In genomic region chr22:45163417-45164216, GRCh38 we compare ENCODE assay signal across 8 cellular contexts. TPM values are rescaled to one million over a fixed set of nuclear protein-coding genes. Genes with fewer than 3 reads are reported as not detected.
DNase-seq lines count a peak whose midpoint lies in the region; ATAC-seq and TF ChIP-seq lines count a peak whose summit lies in the region.

NUP50 (plus strand) TSS chr22:45163925; CDS start chr22:45168178, 4,253 bp downstream.

- no peak for TF ChIP-seq CTCF in DND-41 (IDR thresholded peaks at IDR 0.05; ENCODE audit: borderline replicate concordance, extremely low read depth, low read length, poor library complexity, severe bottlenecking)

- H3K36me3 ChIP-seq in DND-41 (ENCODE audit: insufficient read depth, low read length) = peaks cover 33% of the 10 kb centered on the region
- peaks cover 27% of the 10 kb centered on the region for H3K36me3 ChIP-seq in Karpas-422 (ENCODE audit: insufficient read depth, low read length)
- H3K36me3 ChIP-seq in naive thymus-derived CD4-positive, alpha-beta T cell (ENCODE audit: control insufficient read depth in 2 of 3, insufficient read depth in 3 of 3, low read length in 3 of 3) = peaks cover 0 to 21% (median 5%) of the 10 kb centered on the region in 3 experiments

- peaks cover 37 to 72% (median 62%) of the 10 kb centered on the region in 7 donors for H3K4me1 Mint-ChIP-seq in naive thymus-derived CD4-positive, alpha-beta T cell
- peaks cover 24 to 42% of the 10 kb centered on the region in 2 donors for H3K4me1 Mint-ChIP-seq in stimulated activated naive B cell treated with anti-CD40 and anti-IgM and Interleukin-4, amounts not matched to agents 10 μg/mL and 1 μg/mL and 100 μg/mL, for 72 hours

- H3K79me2 ChIP-seq in DND-41 (ENCODE audit: insufficient read depth, low read length) (peaks cover 95% of the 10 kb centered on the region), Karpas-422 (ENCODE audit: low read length) (peaks cover 93% of the 10 kb centered on the region)

- intact Hi-C loops in naive thymus-derived CD4-positive, alpha-beta T cell (cut with micrococcal nuclease) = loop anchor here (1.0 to 5.0 kb wide), 7 partner anchors 10 to 871 kb away; partner anchors contain the start of genes FAM118A (in 1 of the 2) and KIAA0930 (in 1 of the 2)

- H3K9me3 ChIP-seq in DND-41 (ENCODE audit: insufficient read depth, low read length, severe bottlenecking) (no peaks in the 10 kb centered on the region), Karpas-422 (ENCODE audit: low read length) (no peaks in the 10 kb centered on the region)
- no peaks in the 10 kb centered on the region for H3K9me3 ChIP-seq in naive thymus-derived CD4-positive, alpha-beta T cell (ENCODE audit: control insufficient read depth in 2 of 3, low read length in 3 of 3)

- peaks cover 42% of the 10 kb centered on the region for H4K20me1 ChIP-seq in DND-41 (ENCODE audit: insufficient read depth, low read length)
- H4K20me1 ChIP-seq in Karpas-422 (ENCODE audit: insufficient read depth, low read depth, low read length) = peaks cover 20% of the 10 kb centered on the region

- peak within 1 kb of the TSS; percentile 87 to 90 for H3K4me3 ChIP-seq in DND-41 (ENCODE audit: low read depth in 1 of 2, low read length in 2 of 2)
- peak within 1 kb of the TSS; percentile 91 for H3K4me3 ChIP-seq in Karpas-422 (ENCODE audit: low read length)
- peak within 1 kb of the TSS; percentile 81 for H3K4me3 ChIP-seq in naive thymus-derived CD4-positive, alpha-beta T cell (ENCODE audit: low read length)

- H3K4me1 ChIP-seq in DND-41 (ENCODE audit: insufficient read depth, low read length) (peaks cover 66% of the 10 kb centered on the region), Karpas-422 (ENCODE audit: low read length) (peaks cover 27% of the 10 kb centered on the region)
- peaks cover 26 to 30% of the 10 kb centered on the region in 2 donors for H3K4me1 ChIP-seq in naive thymus-derived CD4-positive, alpha-beta T cell (ENCODE audit: control insufficient read depth in 2 of 2, insufficient read depth in 2 of 2, low read length in 2 of 2)

- H2AFZ ChIP-seq in DND-41 (ENCODE audit: low read depth, low read length) (peak within 1 kb of the TSS; percentile 92), Karpas-422 (ENCODE audit: low read length) (peak within 1 kb of the TSS; percentile 89; the same call in 1 of the 2 replicates)

- H3K4me3 Mint-ChIP-seq in naive thymus-derived CD4-positive, alpha-beta T cell = peak within 1 kb of the TSS; percentile 85 to 100 (median 96)
- peak within 1 kb of the TSS; percentile 97 to 98 for H3K4me3 Mint-ChIP-seq in stimulated activated naive B cell treated with anti-CD40 and anti-IgM and Interleukin-4, amounts not matched to agents 10 μg/mL and 1 μg/mL and 100 μg/mL, for 72 hours

- peak; percentile 95 for DNase-seq in DND-41
- DNase-seq in Karpas-422 = peak; percentile 99
- peak; percentile 97 for DNase-seq in RKO (ENCODE audit: low spot score)
- DNase-seq in activated T-helper 1 cell treated with Interleukin-2 at 50 U/mL for 16 hours (ENCODE audit: low read depth) = peak; percentile 97
- peak; percentile 96 for DNase-seq in fibroblast of gingiva (ENCODE audit: low read depth)
- DNase-seq in naive thymus-derived CD4-positive, alpha-beta T cell = peak; percentile 93 to 98 (median 97)
- DNase-seq in stimulated activated naive B cell treated with anti-CD40 and anti-IgM and Interleukin-4, amounts not matched to agents 10 μg/mL and 1 μg/mL and 100 μg/mL, for 72 hours = peak; percentile 98

- ATAC-seq in DND-41 (ENCODE audit: insufficient read depth, low read depth) (peak; percentile 76), GM21786 (IDR thresholded peaks at IDR 0.05; ENCODE audit: unreplicated experiment) (peak; percentile 82)
- ATAC-seq in naive thymus-derived CD4-positive, alpha-beta T cell = peak; percentile 89
- peak; percentile 89 to 90 for ATAC-seq in stimulated activated naive B cell treated with anti-CD40 and anti-IgM and Interleukin-4, amounts not matched to agents 10 μg/mL and 1 μg/mL and 100 μg/mL, for 72 hours (replicated peaks)

- H3K9ac ChIP-seq in DND-41 (ENCODE audit: low read depth, low read length) (peak within 1 kb of the TSS; percentile 82), Karpas-422 (ENCODE audit: low read length) (peak within 1 kb of the TSS; percentile 98)

- H3K9me2 ChIP-seq in Karpas-422 (replicated peaks; ENCODE audit: insufficient read depth, low read length) = no peaks in the 10 kb centered on the region

- CTCF ChIA-PET in naive thymus-derived CD4-positive, alpha-beta T cell (lab: Charles Lee) = interaction anchor here (1.3 kb wide), 1 partner anchor 9 kb away, joined by 5 read pairs; no protein-coding TSS in a partner anchor

- H3K36me3 Mint-ChIP-seq in naive thymus-derived CD4-positive, alpha-beta T cell = peaks cover 3 to 20% (median 10%) of the 10 kb centered on the region in 5 donors
- peaks cover 28 to 40% of the 10 kb centered on the region in 2 donors for H3K36me3 Mint-ChIP-seq in stimulated activated naive B cell treated with anti-CD40 and anti-IgM and Interleukin-4, amounts not matched to agents 10 μg/mL and 1 μg/mL and 100 μg/mL, for 72 hours

- H3K27me3 Mint-ChIP-seq in naive thymus-derived CD4-positive, alpha-beta T cell = no peaks in the 10 kb centered on the region
- H3K27me3 Mint-ChIP-seq in stimulated activated naive B cell treated with anti-CD40 and anti-IgM and Interleukin-4, amounts not matched to agents 10 μg/mL and 1 μg/mL and 100 μg/mL, for 72 hours = no peaks in the 10 kb centered on the region

- H3K27ac ChIP-seq in DND-41 (ENCODE audit: low read length) (peak within 1 kb of the TSS; percentile 90), Karpas-422 (ENCODE audit: low read length) (peak within 1 kb of the TSS; percentile 73)
- H3K27ac ChIP-seq in naive thymus-derived CD4-positive, alpha-beta T cell (ENCODE audit: low read depth, low read length) = peak within 1 kb of the TSS; percentile 77

- no peaks in the 10 kb centered on the region for H3K27me3 ChIP-seq in DND-41 (ENCODE audit: insufficient read depth, low read length, poor library complexity)
- H3K27me3 ChIP-seq in Karpas-422 (ENCODE audit: low read length) = no peaks in the 10 kb centered on the region
- H3K27me3 ChIP-seq in naive thymus-derived CD4-positive, alpha-beta T cell (ENCODE audit: control insufficient read depth in 2 of 2, insufficient read depth in 2 of 2, low read length in 2 of 2) = no peaks in the 10 kb centered on the region

- H3K4me2 ChIP-seq in DND-41 (ENCODE audit: insufficient read depth, low read length) (peak within 1 kb of the TSS; percentile 76), Karpas-422 (ENCODE audit: low read depth, low read length, poor library complexity, severe bottlenecking) (peak within 1 kb of the TSS; percentile 66)

- no peaks in the 10 kb centered on the region for H3K9me3 Mint-ChIP-seq in naive thymus-derived CD4-positive, alpha-beta T cell
- H3K9me3 Mint-ChIP-seq in stimulated activated naive B cell treated with anti-CD40 and anti-IgM and Interleukin-4, amounts not matched to agents 10 μg/mL and 1 μg/mL and 100 μg/mL, for 72 hours = no peaks in the 10 kb centered on the region

- POLR2A ChIA-PET in naive thymus-derived CD4-positive, alpha-beta T cell (lab: Charles Lee) = interaction anchor here (0.6 to 3.8 kb wide), 11 partner anchors 10 to 1152 kb away, joined by 3 to 33 read pairs (median 3); no protein-coding TSS in a partner anchor

- H3K27ac Mint-ChIP-seq in naive thymus-derived CD4-positive, alpha-beta T cell = peak within 1 kb of the TSS; percentile 88 to 97 (median 96)
- peak within 1 kb of the TSS; percentile 97 for H3K27ac Mint-ChIP-seq in stimulated activated naive B cell treated with anti-CD40 and anti-IgM and Interleukin-4, amounts not matched to agents 10 μg/mL and 1 μg/mL and 100 μg/mL, for 72 hours

RNA-seq across cellular contexts. Expression of gene NUP50, which starts in this region (rescaled TPM):
- 49.8 and 50.7 TPM in 2 replicates for total RNA-seq in Karpas-422 (2014; rRNA removed; shearing (Covaris generic); ENCODE audit: low replicate concordance)
- 100 to 1,000 TPM; 107 to 151 (median 130) TPM for total RNA-seq in naive thymus-derived CD4-positive, alpha-beta T cell
- 10 to 100 TPM; 50.6 to 91.4 TPM for polyA plus RNA-seq in naive thymus-derived CD4-positive, alpha-beta T cell

Comparison
In these comparisons a context has a peak if more than half of its experiments do, and no peak if none do; other contexts are left out.
1. Peak in every context shown above with its lines: DNase-seq, ATAC-seq, H3K4me3 ChIP-seq and H3K27ac ChIP-seq.